ENCODE assay signal across 20 cellular contexts in the genomic region with DNA sequence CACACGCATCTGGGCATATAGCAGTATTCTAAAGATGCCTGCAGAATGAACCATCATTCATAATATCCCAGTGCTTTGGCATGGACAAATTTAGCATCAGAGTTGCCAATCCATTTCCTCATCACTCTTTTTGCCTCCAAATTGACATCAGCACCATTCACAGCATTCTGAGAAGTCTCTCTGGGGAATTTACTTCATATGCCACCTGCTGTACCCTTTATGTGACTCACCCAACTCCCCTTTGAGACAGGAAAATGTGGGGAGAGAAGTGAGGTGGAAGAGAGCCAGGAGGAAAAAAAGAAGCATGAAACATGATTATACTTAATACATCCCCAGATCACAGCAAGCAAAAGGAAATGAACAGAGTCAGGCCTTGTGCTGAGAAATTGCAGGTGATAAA. TPM values are rescaled to one million over a fixed set of nuclear protein-coding genes. Genes with fewer than 3 reads are reported as not detected.
DNase-seq lines count a peak whose midpoint lies in the region; ATAC-seq and TF ChIP-seq lines count a peak whose summit lies in the region.
"Had no signal": no experiment of that assay in that cellular context is flagged by ENCODE, and none has a peak within 500 bp of the region (broad histone marks: within the 10 kb centered on the region; RNA-seq: fewer than 3 reads in every experiment).

No MANE protein-coding gene starts in this region.

- H3K27ac Mint-ChIP-seq in memory B cell: peak overlapping the region; percentile 24
- no peak overlapping the region for H3K27ac Mint-ChIP-seq in activated T-helper 1 cell treated with anti-CD3 and anti-CD28 coated beads, Interleukin-12 subunit alpha, Interleukin-12 subunit beta, Interleukin-2, Interleukin-4 antibody, amounts not matched to agents 30 ng/mL and 10 ng/mL and 1 ng/mL, durations not matched to agents 14 hours and 24 hours and 36 hours
- H3K27ac Mint-ChIP-seq: activated CD4-positive, alpha-beta T cell treated with anti-CD3 and anti-CD28 coated beads, Interleukin-2, amount 10 ng/mL, durations not matched to agents 24 days and 14 days had no signal

- no peak overlapping the region for H2AFZ ChIP-seq in DND-41 (ENCODE audit: low read depth, low read length)
- H2AFZ ChIP-seq: hepatocyte had no signal

- no peaks in the 10 kb centered on the region for H3K36me3 ChIP-seq in DND-41 (ENCODE audit: insufficient read depth, low read length)
- H3K36me3 ChIP-seq: right lobe of liver, stomach, upper lobe of left lung had no signal

- peaks cover 17% of the 10 kb centered on the region for H3K9me3 ChIP-seq in DND-41 (ENCODE audit: insufficient read depth, low read length, severe bottlenecking)
- H3K9me3 ChIP-seq: right lobe of liver had no signal

- H3K9ac ChIP-seq in DND-41 (ENCODE audit: low read depth, low read length): no peak overlapping the region

- TF ChIP-seq CTCF in DND-41 (IDR thresholded peaks at IDR 0.05; ENCODE audit: borderline replicate concordance, extremely low read depth, low read length, poor library complexity, severe bottlenecking): no peak

- no peak overlapping the region for H3K4me3 Mint-ChIP-seq in memory B cell
- H3K4me3 Mint-ChIP-seq in activated T-helper 1 cell treated with anti-CD3 and anti-CD28 coated beads, Interleukin-12 subunit alpha, Interleukin-12 subunit beta, Interleukin-2, Interleukin-4 antibody, amounts not matched to agents 30 ng/mL and 10 ng/mL and 1 ng/mL, durations not matched to agents 14 hours and 24 hours and 36 hours: no peak overlapping the region
- H3K4me3 Mint-ChIP-seq: activated CD4-positive, alpha-beta T cell treated with anti-CD3 and anti-CD28 coated beads, Interleukin-2, amount 10 ng/mL, durations not matched to agents 24 days and 14 days had no signal

- H4K20me1 ChIP-seq in DND-41 (ENCODE audit: insufficient read depth, low read length): no peaks in the 10 kb centered on the region

- peaks cover 20% of the 10 kb centered on the region for H3K4me1 Mint-ChIP-seq in memory B cell
- peaks cover 14% of the 10 kb centered on the region for H3K4me1 Mint-ChIP-seq in activated T-helper 1 cell treated with anti-CD3 and anti-CD28 coated beads, Interleukin-12 subunit alpha, Interleukin-12 subunit beta, Interleukin-2, Interleukin-4 antibody, amounts not matched to agents 30 ng/mL and 10 ng/mL and 1 ng/mL, durations not matched to agents 14 hours and 24 hours and 36 hours (ENCODE audit: low read depth)

- peaks cover 2% of the 10 kb centered on the region for H3K27me3 Mint-ChIP-seq in memory B cell
- H3K27me3 Mint-ChIP-seq in activated T-helper 1 cell treated with anti-CD3 and anti-CD28 coated beads, Interleukin-12 subunit alpha, Interleukin-12 subunit beta, Interleukin-2, Interleukin-4 antibody, amounts not matched to agents 30 ng/mL and 10 ng/mL and 1 ng/mL, durations not matched to agents 14 hours and 24 hours and 36 hours (ENCODE audit: insufficient read depth): peaks cover 4% of the 10 kb centered on the region
- H3K27me3 Mint-ChIP-seq: naive B cell had no signal

- H3K27ac ChIP-seq in DND-41 (ENCODE audit: low read length): peak overlapping the region; percentile 61
- H3K27ac ChIP-seq: hepatocyte, right lobe of liver, stomach, upper lobe of left lung had no signal

- peaks cover 29% of the 10 kb centered on the region for H3K4me1 ChIP-seq in DND-41 (ENCODE audit: insufficient read depth, low read length)
- H3K4me1 ChIP-seq: right lobe of liver, stomach, upper lobe of left lung had no signal

- H3K9me3 Mint-ChIP-seq in memory B cell: no peaks in the 10 kb centered on the region
- H3K9me3 Mint-ChIP-seq in activated T-helper 1 cell treated with anti-CD3 and anti-CD28 coated beads, Interleukin-12 subunit alpha, Interleukin-12 subunit beta, Interleukin-2, Interleukin-4 antibody, amounts not matched to agents 30 ng/mL and 10 ng/mL and 1 ng/mL, durations not matched to agents 14 hours and 24 hours and 36 hours: no peaks in the 10 kb centered on the region
- H3K9me3 Mint-ChIP-seq: activated CD4-positive, alpha-beta T cell treated with anti-CD3 and anti-CD28 coated beads, Interleukin-2, amount 10 ng/mL, durations not matched to agents 24 days and 14 days had no signal

- peaks cover 2% of the 10 kb centered on the region for H3K36me3 Mint-ChIP-seq in memory B cell
- H3K36me3 Mint-ChIP-seq in activated T-helper 1 cell treated with anti-CD3 and anti-CD28 coated beads, Interleukin-12 subunit alpha, Interleukin-12 subunit beta, Interleukin-2, Interleukin-4 antibody, amounts not matched to agents 30 ng/mL and 10 ng/mL and 1 ng/mL, durations not matched to agents 14 hours and 24 hours and 36 hours (ENCODE audit: low read depth): no peaks in the 10 kb centered on the region

- H3K79me2 ChIP-seq in DND-41 (ENCODE audit: insufficient read depth, low read length): no peaks in the 10 kb centered on the region
- H3K79me2 ChIP-seq: hepatocyte had no signal

- ATAC-seq in DND-41 (ENCODE audit: insufficient read depth, low read depth) (peak; percentile 87), HG02610 (IDR thresholded peaks at IDR 0.05; ENCODE audit: unreplicated experiment) (peak; percentile 24), memory B cell (ENCODE audit: low read depth) (peak; percentile 43), HG02938 (IDR thresholded peaks at IDR 0.05; ENCODE audit: unreplicated experiment) (no peak)
- ATAC-seq: right lobe of liver had no signal

- H3K4me3 ChIP-seq in DND-41 (ENCODE audit: low read depth in 1 of 2, low read length in 2 of 2): no peak overlapping the region
- H3K4me3 ChIP-seq: hepatocyte, right lobe of liver, stomach, upper lobe of left lung had no signal

- H3K27me3 ChIP-seq in DND-41 (ENCODE audit: insufficient read depth, low read length, poor library complexity): no peaks in the 10 kb centered on the region
- H3K27me3 ChIP-seq: hepatocyte, right lobe of liver, upper lobe of left lung had no signal

- H3K4me2 ChIP-seq in DND-41 (ENCODE audit: insufficient read depth, low read length): no peak overlapping the region
- H3K4me2 ChIP-seq: hepatocyte had no signal

- intact Hi-C loops in posterior vena cava (cut with DNase I): no loop called here
- intact Hi-C loops in activated T-helper 1 cell treated with anti-CD3 and anti-CD28 coated beads, Interleukin-12 subunit alpha, Interleukin-12 subunit beta, Interleukin-2, Interleukin-4 antibody, amounts not matched to agents 30 ng/mL and 10 ng/mL and 1 ng/mL, durations not matched to agents 14 hours and 24 hours and 36 hours (cut with micrococcal nuclease): no loop called here

- DNase-seq in DND-41 (peak; percentile 57), NCI-H2171 (lab: John Stamatoyannopoulos, UW) (peak; percentile 92), memory B cell (ENCODE audit: low spot score in 2 of 2) (no peak), posterior vena cava (ENCODE audit: low spot score) (no peak)
- DNase-seq in activated T-helper 1 cell treated with anti-CD3 and anti-CD28 coated beads, Interleukin-12 subunit alpha, Interleukin-12 subunit beta, Interleukin-2, Interleukin-4 antibody, amounts not matched to agents 30 ng/mL and 10 ng/mL and 1 ng/mL, durations not matched to agents 14 hours and 24 hours and 36 hours (ENCODE audit: low spot score): no peak
- DNase-seq: activated CD4-positive, alpha-beta T cell treated with anti-CD3 and anti-CD28 coated beads, Interleukin-2, amount 10 ng/mL, durations not matched to agents 24 days and 14 days; activated effector memory CD4-positive, alpha-beta T cell treated with anti-CD3 and anti-CD28 coated beads, Interleukin-2, amount 50 U/mL, for 16 hours; Calu3; cortex of kidney; Karpas-422; naive B cell; NCI-H146; NCI-H510A; right lobe of liver; stomach; SW 1271; upper lobe of left lung had no signal

RNA-seq across cellular contexts. Expression of a gene that starts 37.4 kb away (rescaled TPM):
- total RNA-seq in posterior vena cava: under 1 TPM in 1 of 2 donors, not detected in 1; 0.05 TPM
- 0.05 TPM in 2 replicates for total RNA-seq in activated T-helper 1 cell treated with anti-CD3 and anti-CD28 coated beads, Interleukin-12 subunit alpha, Interleukin-12 subunit beta, Interleukin-2, Interleukin-4 antibody, amounts not matched to agents 30 ng/mL and 10 ng/mL and 1 ng/mL, durations not matched to agents 14 hours and 24 hours and 36 hours

Comparison
In these comparisons a context has a peak if more than half of its experiments do, and no peak if none do; other contexts are left out.
1. DNase-seq: peak in DND-41 (single experiment) and NCI-H2171 (single experiment); none in memory B cell (0 of 2), posterior vena cava (single experiment) and activated T-helper 1 cell treated with anti-CD3 and anti-CD28 coated beads, Interleukin-12 subunit alpha, Interleukin-12 subunit beta, Interleukin-2, Interleukin-4 antibody, amounts not matched to agents 30 ng/mL and 10 ng/mL and 1 ng/mL, durations not matched to agents 14 hours and 24 hours and 36 hours (single experiment).